ENCODE assay signal across 7 cellular contexts in the genomic region with DNA sequence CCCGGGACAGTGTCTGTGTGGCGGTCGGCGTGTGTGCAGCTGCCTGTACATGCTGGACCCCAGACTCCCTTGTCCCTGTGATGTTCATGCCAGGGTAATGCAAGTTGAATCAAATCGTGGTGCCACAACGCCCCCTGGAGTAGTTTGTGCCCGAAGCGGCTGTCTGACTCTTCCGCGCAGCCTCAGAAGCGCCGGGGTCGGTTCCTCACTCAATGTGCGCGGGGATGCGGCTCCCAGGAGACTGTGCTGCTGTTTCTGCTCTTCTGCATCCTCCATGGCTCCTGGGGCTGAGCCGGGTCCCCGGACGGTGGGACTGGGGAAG. TPM values are rescaled to one million over a fixed set of nuclear protein-coding genes. Genes with fewer than 3 reads are reported as not detected.
"Had no signal": no experiment of that assay in that cellular context is flagged by ENCODE, and none has a peak within 500 bp of the region (broad histone marks: within the 10 kb centered on the region; RNA-seq: fewer than 3 reads in every experiment).

No MANE protein-coding gene starts in this region.

RNA-seq across cellular contexts. Expression of gene UPK3B, which starts 10.5 kb away (rescaled TPM):
- total RNA-seq: pulmonary artery endothelial cell had no signal
- polyA plus RNA-seq: immature natural killer cell had no signal

RNA-seq across cellular contexts. Expression of gene SPDYE16, which starts 43.2 kb away (rescaled TPM):
- total RNA-seq: cardiac septum, dermis blood vessel endothelial cell, esophagus squamous epithelium, mucosa of gallbladder, pulmonary artery endothelial cell, urinary bladder had no signal
